Comparison of ENCODE assay signal across 20 cellular contexts in the genomic region with DNA sequence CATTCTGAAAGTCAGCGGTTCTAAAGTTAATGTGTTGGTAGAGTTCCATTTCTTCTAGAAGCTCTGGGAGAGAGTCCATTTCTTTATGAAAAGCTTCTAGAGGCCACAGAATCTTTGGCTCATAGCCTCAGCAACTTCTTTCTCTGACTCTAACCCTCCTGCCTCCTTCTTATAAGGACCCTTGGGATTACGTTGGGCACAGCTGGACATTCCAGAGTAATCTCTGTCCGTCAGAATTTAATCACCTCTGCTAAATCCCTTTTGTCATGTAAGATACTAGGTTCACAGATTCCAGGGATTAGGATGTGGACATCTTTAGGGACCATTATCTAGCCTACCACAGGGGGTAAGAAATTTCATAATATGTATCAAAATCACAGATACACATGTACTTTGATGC. TPM values are rescaled to one million over a fixed set of nuclear protein-coding genes. Genes with fewer than 3 reads are reported as not detected.
DNase-seq lines count a peak whose midpoint lies in the region; ATAC-seq, FAIRE-seq and TF ChIP-seq lines count a peak whose summit lies in the region.
"Had no signal": no experiment of that assay in that cellular context is flagged by ENCODE, and none has a peak within 500 bp of the region (broad histone marks: within the 10 kb centered on the region; RNA-seq: fewer than 3 reads in every experiment).

No MANE protein-coding gene starts in this region.

- 86% methylated on average over 3 of the region's 3 CpGs; no CpG with 5 or more reads in 1 of the 2 experiments for WGBS in H1 (ENCODE audit: extremely low coverage in 1 of 2, insufficient coverage in 1 of 2, insufficient read length in 1 of 2, insufficient replicate concordance in 2 of 2, low coverage in 1 of 2, low lambda C conversion rate in 2 of 2, missing lambda C conversion rate in 1 of 2), 2 experiments

- no peaks in the 10 kb centered on the region for H3K79me1 ChIP-seq in H1 (ENCODE audit: low read depth, low read length)

- TF ChIP-seq RAD21 in H1 (IDR thresholded peaks at IDR 0.05 in 1 of 2, conservative IDR thresholded peaks at IDR 0.05 in 1 of 2; ENCODE audit: low read depth in 2 of 2, low read length in 2 of 2): no peak

- no peaks in the 10 kb centered on the region for H3K9me3 ChIP-seq in HAP-1
- no peaks in the 10 kb centered on the region for H3K9me3 ChIP-seq in OCI-LY7 (ENCODE audit: low read length)
- no peaks in the 10 kb centered on the region for H3K9me3 ChIP-seq in H1 (ENCODE audit: insufficient read depth in 2 of 2, low read depth in 1 of 2, low read length in 1 of 2)
- H3K9me3 ChIP-seq: Caco-2 had no signal

- H2BK15ac ChIP-seq in H1 (ENCODE audit: low read length): no peak overlapping the region

- H3K79me2 ChIP-seq in OCI-LY7 (ENCODE audit: insufficient read depth, low read depth, low read length) (no peaks in the 10 kb centered on the region), H1 (ENCODE audit: control insufficient read depth in 1 of 2, insufficient read depth in 2 of 2, low read length in 2 of 2) (no peaks in the 10 kb centered on the region)

- no peak overlapping the region for H2AK5ac ChIP-seq in H1 (ENCODE audit: low read depth, low read length)

- H3K4me1 ChIP-seq in HAP-1 (peaks cover 5% of the 10 kb centered on the region), OCI-LY7 (ENCODE audit: insufficient read depth, low read length, poor library complexity, severe bottlenecking) (no peaks in the 10 kb centered on the region), H1 (replicated peaks in 1 of 4; ENCODE audit: control insufficient read depth in 3 of 4, insufficient read depth in 4 of 4, low read length in 3 of 4) (no peaks in the 10 kb centered on the region)
- H3K4me1 ChIP-seq: Caco-2 had no signal

- H3K36me3 ChIP-seq in HAP-1 (replicated peaks): no peaks in the 10 kb centered on the region
- peaks cover 32% of the 10 kb centered on the region for H3K36me3 ChIP-seq in OCI-LY7 (ENCODE audit: insufficient read depth, low read length)
- H3K36me3 ChIP-seq in H1 (ENCODE audit: control insufficient read depth in 2 of 4, insufficient read depth in 4 of 4, low read length in 3 of 4): no peaks in the 10 kb centered on the region

- TF ChIP-seq POLR2A in H1 (IDR thresholded peaks at IDR 0.05; ENCODE audit: control extremely low read depth in 1 of 2, low read depth in 2 of 2, low read length in 2 of 2): no peak

- no peak for TF ChIP-seq EP300 in H1 (IDR thresholded peaks at IDR 0.05; ENCODE audit: borderline replicate concordance in 1 of 2, low read depth in 2 of 2, low read length in 2 of 2)

- H3K9ac ChIP-seq in H1 (replicated peaks in 1 of 4; ENCODE audit: extremely low read depth in 1 of 4, low read depth in 3 of 4, low read length in 3 of 4): no peak overlapping the region

- TSS peak; percentile 9 for BruUV-seq in OCI-LY7 (replicated peaks; lab: Mats Ljungman, UMichigan)

- H2BK120ac ChIP-seq in H1 (replicated peaks; ENCODE audit: low read depth, low read length): no peak overlapping the region

- H3K56ac ChIP-seq in H1 (replicated peaks; ENCODE audit: insufficient read length, low read depth, low read length): no peak overlapping the region

- DNase-seq in HAP-1 (ENCODE audit: low spot score in 2 of 2) (peak; percentile 49 to 81), OCI-LY7 (ENCODE audit: low spot score) (no peak), H1 (ENCODE audit: low read depth in 1 of 2, low spot score in 2 of 2) (no peak), myocyte (ENCODE audit: low read depth) (peak; percentile 25), amniotic stem cell (lab: John Stamatoyannopoulos, UW) (no peak), NCI-H748 treated with DMSO at 0.1 percent for 48 hours (lab: John Stamatoyannopoulos, UW) (no peak)
- DNase-seq: Caco-2; CD4-positive, alpha-beta T cell; GF-D8; Kasumi-1; MM.1S; NCI-H1092; NCI-H146; NCI-H2081 treated with DMSO at 0.1 percent for 48 hours had no signal

- H4K5ac ChIP-seq in H1 (ENCODE audit: insufficient read length, low read depth, low read length): no peak overlapping the region

- no peaks in the 10 kb centered on the region for H3K23me2 ChIP-seq in H1 (ENCODE audit: low read depth, low read length)

- no peak overlapping the region for H3K23ac ChIP-seq in H1 (ENCODE audit: insufficient read length)

- H2BK20ac ChIP-seq in H1 (ENCODE audit: low read length): no peak overlapping the region

- H3K18ac ChIP-seq in H1 (ENCODE audit: extremely low read depth, low read length): no peak overlapping the region

- no peak overlapping the region for H3K14ac ChIP-seq in H1 (ENCODE audit: insufficient read length)

- CTCF ChIA-PET in OCI-LY7 (lab: Charles Lee; ENCODE audit: unreplicated experiment) (no interaction called here), H1 (lab: Charles Lee; ENCODE audit: partially characterized antibody) (no interaction called here)

- no peaks in the 10 kb centered on the region for H3K9me2 ChIP-seq in OCI-LY7 (ENCODE audit: insufficient read depth, low read length)

- H3K4ac ChIP-seq in H1 (replicated peaks; ENCODE audit: insufficient read length, low read depth, low read length): no peak overlapping the region

- no peak overlapping the region for H2BK5ac ChIP-seq in H1 (ENCODE audit: low read depth, low read length)

- FAIRE-seq in H1 (lab: Jason Lieb, UNC): no peak
- FAIRE-seq: A204.1, GM12878, HTR-8/SVneo had no signal

- H2BK12ac ChIP-seq in H1 (ENCODE audit: low read depth, low read length): no peak overlapping the region

- intact Hi-C loops in OCI-LY7 (cut with micrococcal nuclease; ENCODE audit: unreplicated experiment): no loop called here

- POLR2A ChIA-PET in OCI-LY7 (lab: Charles Lee): no interaction called here
- POLR2A ChIA-PET in H1 (lab: Charles Lee; ENCODE audit: partially characterized antibody): no interaction called here

- no peak overlapping the region for H3K4me3 ChIP-seq in HAP-1
- no peak overlapping the region for H3K4me3 ChIP-seq in OCI-LY7 (ENCODE audit: low read depth, low read length, poor library complexity, severe bottlenecking)
- no peak overlapping the region for H3K4me3 ChIP-seq in H1 (ENCODE audit: extremely low read depth in 1 of 4, insufficient read depth in 2 of 4, low read depth in 3 of 4, low read length in 4 of 4)
- H3K4me3 ChIP-seq: GM12878 had no signal

- H4K20me1 ChIP-seq in OCI-LY7 (ENCODE audit: insufficient read depth, low read length): no peaks in the 10 kb centered on the region
- H4K20me1 ChIP-seq in H1 (replicated peaks in 1 of 2; ENCODE audit: control insufficient read depth in 1 of 2, insufficient read depth in 2 of 2, low read length in 2 of 2): no peaks in the 10 kb centered on the region

- no peak overlapping the region for H4K8ac ChIP-seq in H1 (ENCODE audit: extremely low read depth, insufficient read depth, low read length)

- H3K4me2 ChIP-seq in OCI-LY7 (ENCODE audit: low read length): no peak overlapping the region
- H3K4me2 ChIP-seq in H1 (ENCODE audit: insufficient read depth in 1 of 2, low read depth in 2 of 2, low read length in 2 of 2): no peak overlapping the region

- H3K27me3 ChIP-seq in HAP-1 (ENCODE audit: low read depth) (no peaks in the 10 kb centered on the region), H1 (replicated peaks in 1 of 4; ENCODE audit: control insufficient read depth in 3 of 4, extremely low read depth in 1 of 4, insufficient read depth in 3 of 4, low read length in 3 of 4) (no peaks in the 10 kb centered on the region)

- TF ChIP-seq CTCF in OCI-LY7 (conservative IDR thresholded peaks at IDR 0.05; ENCODE audit: low read length): no peak
- no peak for TF ChIP-seq CTCF in H1 (IDR thresholded peaks at IDR 0.05; ENCODE audit: control extremely low read depth in 1 of 3, insufficient read depth in 1 of 3, low read depth in 1 of 3, low read length in 3 of 3)

- in situ Hi-C loops in HAP-1 (cut with MboI; ENCODE audit: low sequenced_read_pairs): no loop called here

- no peak for ATAC-seq in GM21447 (IDR thresholded peaks at IDR 0.05; ENCODE audit: unreplicated experiment)
- no peak for ATAC-seq in GM19455 (IDR thresholded peaks at IDR 0.05; ENCODE audit: unreplicated experiment)
- ATAC-seq: GM12878 had no signal

- no peak overlapping the region for H4K91ac ChIP-seq in H1 (replicated peaks; ENCODE audit: insufficient read length, low read length)

- H3K27ac ChIP-seq in OCI-LY7 (ENCODE audit: low read depth, low read length, poor library complexity, severe bottlenecking): no peak overlapping the region
- H3K27ac ChIP-seq in H1 (ENCODE audit: low read depth, low read length): no peak overlapping the region

- H2AFZ ChIP-seq in OCI-LY7 (ENCODE audit: low read length): no peak overlapping the region
- H2AFZ ChIP-seq in H1 (ENCODE audit: low read length): no peak overlapping the region

TF ChIP-seq in H1, 55 proteins besides CTCF, POLR2A, EP300 and RAD21 (continues in another document):
- TF ChIP-seq CEBPB (IDR thresholded peaks at IDR 0.05; ENCODE audit: low read depth, low read length) (no peak), FOSL1 (IDR thresholded peaks at IDR 0.05; ENCODE audit: insufficient read depth, low read depth, low read length) (no peak), YY1 (IDR thresholded peaks at IDR 0.05; ENCODE audit: low read depth, low read length) (no peak), BCL11A (IDR thresholded peaks at IDR 0.05; ENCODE audit: low read depth in 2 of 2, low read length in 2 of 2) (peak in 1 of 2 experiments; percentile 42), NANOG (IDR thresholded peaks at IDR 0.05; ENCODE audit: insufficient read depth, low read depth, low read length, poor library complexity, severe bottlenecking) (peak; percentile 87), HDAC2 (IDR thresholded peaks at IDR 0.05; ENCODE audit: borderline replicate concordance in 1 of 2, low read depth in 2 of 2, low read length in 2 of 2) (peak in 1 of 2 experiments; percentile 19; a peak in 1 of 4 replicates), TEAD4 (IDR thresholded peaks at IDR 0.05; ENCODE audit: low read depth, low read length) (peak; percentile 73)
- TF ChIP-seq, protein P1, sequence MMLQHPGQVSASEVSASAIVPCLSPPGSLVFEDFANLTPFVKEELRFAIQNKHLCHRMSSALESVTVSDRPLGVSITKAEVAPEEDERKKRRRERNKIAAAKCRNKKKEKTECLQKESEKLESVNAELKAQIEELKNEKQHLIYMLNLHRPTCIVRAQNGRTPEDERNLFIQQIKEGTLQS (IDR thresholded peaks at IDR 0.05; ENCODE audit: insufficient read depth, low read depth, low read length): no peak

RNA-seq across cellular contexts. Expression of a gene that starts 22.6 kb away (rescaled TPM):
- not detected in 2 replicates for total RNA-seq in OCI-LY7 (2014; rRNA removed; shearing (Covaris generic))
- total RNA-seq in OCI-LY7 (2022) (not detected in 2 replicates), myocyte (not detected in 2 replicates)
- 0.22 TPM in 1 of 2 replicates, not detected in the other for total RNA-seq in H1 (2021; fragmentation: NEBNext Ultra II Directional; extraction: Animal tissue kit (Norgen Biotek cat#: 25700))
- 0.06 and 0.08 TPM in 2 replicates for polyA plus RNA-seq in H1 (2011; rRNA removed)
- polyA plus RNA-seq in H1 (2011; cell fraction: cytosol; rRNA removed): 0.18 TPM
- 0.20 TPM for polyA plus RNA-seq in H1 (2011; cell fraction: nucleus; rRNA removed)
- polyA plus RNA-seq in H1 (2012, experiment 1 of 2): 0.07 to 0.11 TPM in 2 of 4 replicates, not detected in the others
- polyA plus RNA-seq in H1 (2012, experiment 2 of 2): not detected
- polyA plus RNA-seq in H1 (2013, experiment 1 of 2): 0.06 TPM
- polyA plus RNA-seq in H1 (2013, experiment 2 of 2): 0.04 TPM
- 0.09 and 0.27 TPM in 2 replicates for polyA minus RNA-seq in H1 (2011; rRNA and poly(A)+ RNA removed)
- not detected for polyA minus RNA-seq in H1 (2011; cell fraction: cytosol; rRNA and poly(A)+ RNA removed)
- polyA minus RNA-seq in H1 (2011; cell fraction: nucleus; rRNA and poly(A)+ RNA removed): not detected
- 0.26 TPM for polyA plus RNA-seq in myocyte (2012)
- total RNA-seq: NCI-H460 had no signal

Comparison
In these comparisons a context has a peak if more than half of its experiments do, and no peak if none do; other contexts are left out.
1. DNase-seq: peak in HAP-1 (2 of 2) and myocyte (single experiment); none in OCI-LY7 (single experiment), H1 (0 of 2), amniotic stem cell (single experiment) and NCI-H748 treated with DMSO at 0.1 percent for 48 hours (single experiment).